Comparison of ENCODE assay signal across 19 cellular contexts in the genomic region with DNA sequence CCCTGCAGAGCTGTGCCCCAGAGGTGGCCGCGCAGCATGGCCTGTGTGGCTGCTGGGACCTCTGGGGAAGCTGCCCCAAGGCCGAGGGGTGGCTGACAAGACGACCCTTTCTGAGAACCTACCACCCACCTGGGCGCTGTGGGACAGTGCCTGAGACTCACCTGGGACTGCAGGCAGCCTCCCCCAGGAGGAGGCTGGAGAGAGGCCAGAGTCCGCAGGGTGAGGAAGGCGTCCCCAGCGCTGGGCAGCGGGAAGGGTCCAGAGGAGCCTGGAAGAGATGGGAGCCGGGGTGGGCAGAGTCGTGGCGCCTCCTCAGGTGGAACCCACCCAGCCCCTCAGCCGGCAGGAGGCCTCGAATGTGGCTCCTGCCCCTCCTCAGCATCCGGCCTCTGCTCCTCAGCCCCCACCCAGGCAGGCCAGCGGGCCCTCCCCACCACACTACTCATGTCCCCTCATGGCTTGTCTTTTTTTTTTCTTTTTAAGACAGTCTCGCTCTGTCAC. TPM values are rescaled to one million over a fixed set of nuclear protein-coding genes. Genes with fewer than 3 reads are reported as not detected.
DNase-seq lines count a peak whose midpoint lies in the region; ATAC-seq and TF ChIP-seq lines count a peak whose summit lies in the region.
"Had no signal": no experiment of that assay in that cellular context is flagged by ENCODE, and none has a peak within 500 bp of the region (broad histone marks: within the 10 kb centered on the region; RNA-seq: fewer than 3 reads in every experiment).

No MANE protein-coding gene starts in this region.

- no peak for ATAC-seq in PC-3
- ATAC-seq in esophagus mucosa = peak; percentile 11
- no peak for ATAC-seq in stimulated activated effector memory CD8-positive, alpha-beta T cell treated with anti-CD3 and anti-CD28 coated beads, Interleukin-12 subunit alpha, Interleukin-12 subunit beta, amount 100 ng/mL, for 72 hours

- CTCF ChIA-PET in activated naive CD4-positive, alpha-beta T cell treated with anti-CD3 and anti-CD28 coated beads for 36 hours (lab: Charles Lee) = interaction anchor here (0.7 kb wide), 1 partner anchor 210 kb away, joined by 5 read pairs; no protein-coding TSS in a partner anchor
- CTCF ChIA-PET in PC-3 (lab: Charles Lee) (no interaction called here), mammary epithelial cell (lab: Charles Lee; ENCODE audit: low non-redundant PET) (no interaction called here)

- dilution Hi-C loops in mammary epithelial cell (cut with HindIII; ENCODE audit: low sequenced_read_pairs) = no loop called here

- DNase-seq in activated naive CD4-positive, alpha-beta T cell treated with anti-CD3 and anti-CD28 coated beads for 36 hours = no peak
- DNase-seq in activated naive CD4-positive, alpha-beta T cell treated with anti-CD3 and anti-CD28 coated beads, Interleukin-2, amount 50 U/mL, for 16 hours = no peak
- DNase-seq in PC-3 (no peak), mammary epithelial cell (no peak), T-helper 1 cell (no peak)
- no peak for DNase-seq in stimulated activated effector memory CD8-positive, alpha-beta T cell treated with anti-CD3 and anti-CD28 coated beads, Interleukin-12 subunit alpha, Interleukin-12 subunit beta, amount 100 ng/mL, for 72 hours (ENCODE audit: low spot score in 2 of 2)
- DNase-seq: DMS53, GDM1, GOT3, NCI-H1694 treated with DMSO at 0.1 percent for 48 hours, NCI-H2081 treated with DMSO at 0.1 percent for 48 hours, NCI-H2171 treated with DMSO at 0.1 percent for 48 hours, NCI-H524 treated with DMSO at 0.1 percent for 48 hours, NCI-H82, SHP77 had no signal

- no peaks in the 10 kb centered on the region for H3F3A ChIP-seq in PC-3 (ENCODE audit: low read length, unreplicated experiment)

- no peak overlapping the region for H3K27ac ChIP-seq in PC-3 (ENCODE audit: low read length)
- H3K27ac ChIP-seq in mammary epithelial cell (ENCODE audit: insufficient read depth, low read depth, low read length) = no peak overlapping the region
- H3K27ac ChIP-seq: A549 had no signal

- 0 out of 2 replicates have a peak, but pooled peaks have one; percentile 4 for TF ChIP-seq CTCF in PC-3 (conservative IDR thresholded peaks at IDR 0.05; ENCODE audit: low read depth, low read length)
- no peak for TF ChIP-seq CTCF in mammary epithelial cell (conservative IDR thresholded peaks at IDR 0.05 in 1 of 2, IDR thresholded peaks at IDR 0.05 in 1 of 2; ENCODE audit: extremely low read depth in 1 of 2, insufficient read depth in 1 of 2, low read depth in 1 of 2, low read length in 2 of 2)

- H3K36me3 Mint-ChIP-seq in activated naive CD4-positive, alpha-beta T cell treated with anti-CD3 and anti-CD28 coated beads for 36 hours (ENCODE audit: low read depth) = peaks cover 19% of the 10 kb centered on the region
- H3K36me3 Mint-ChIP-seq in stimulated activated effector memory CD8-positive, alpha-beta T cell treated with anti-CD3 and anti-CD28 coated beads, Interleukin-12 subunit alpha, Interleukin-12 subunit beta, amount 100 ng/mL, for 72 hours = peaks cover 100% of the 10 kb centered on the region
- H3K36me3 Mint-ChIP-seq: CD14-positive monocyte had no signal

- H3K9ac ChIP-seq in PC-3 (ENCODE audit: low read length) = no peak overlapping the region
- H3K9ac ChIP-seq in mammary epithelial cell (ENCODE audit: insufficient read depth, low read length) = no peak overlapping the region

- no TSS peak for BruUV-seq in PC-3 (replicated peaks; lab: Mats Ljungman, UMichigan)
- no TSS peak for BruUV-seq in mammary epithelial cell (replicated peaks; lab: Mats Ljungman, UMichigan)

- no peak overlapping the region for H3K4me2 ChIP-seq in PC-3 (ENCODE audit: low read length)
- H3K4me2 ChIP-seq in mammary epithelial cell (ENCODE audit: insufficient read depth, low read depth, low read length) = no peak overlapping the region
- H3K4me2 ChIP-seq: A549 had no signal

- H2AFZ ChIP-seq in PC-3 (ENCODE audit: low read length) (no peak overlapping the region), mammary epithelial cell (ENCODE audit: low read depth, low read length) (no peak overlapping the region)

- H3K79me2 ChIP-seq in PC-3 (ENCODE audit: low read length) = no peaks in the 10 kb centered on the region
- no peaks in the 10 kb centered on the region for H3K79me2 ChIP-seq in mammary epithelial cell (ENCODE audit: insufficient read depth, low read length)

- no peaks in the 10 kb centered on the region for H3K4me1 ChIP-seq in PC-3 (ENCODE audit: insufficient read depth, low read length)
- H3K4me1 ChIP-seq in mammary epithelial cell (ENCODE audit: insufficient read depth, low read length) = no peaks in the 10 kb centered on the region
- H3K4me1 ChIP-seq: A549 had no signal

- H3K9me3 Mint-ChIP-seq in activated naive CD4-positive, alpha-beta T cell treated with anti-CD3 and anti-CD28 coated beads for 36 hours = no peaks in the 10 kb centered on the region
- H3K9me3 Mint-ChIP-seq in stimulated activated effector memory CD8-positive, alpha-beta T cell treated with anti-CD3 and anti-CD28 coated beads, Interleukin-12 subunit alpha, Interleukin-12 subunit beta, amount 100 ng/mL, for 72 hours = no peaks in the 10 kb centered on the region

- no peaks in the 10 kb centered on the region for H3K27me3 ChIP-seq in PC-3 (ENCODE audit: low read length)
- H3K27me3 ChIP-seq in mammary epithelial cell (ENCODE audit: insufficient read depth, low read length) = no peaks in the 10 kb centered on the region

- WGBS in mammary epithelial cell (ENCODE audit: low coverage, missing lambda C conversion rate) = 82% methylated on average over 4 of the region's 17 CpGs

- H3K9me3 ChIP-seq in PC-3 (ENCODE audit: low read length) = no peaks in the 10 kb centered on the region
- no peaks in the 10 kb centered on the region for H3K9me3 ChIP-seq in mammary epithelial cell (replicated peaks; ENCODE audit: insufficient read depth, low read length)
- H3K9me3 ChIP-seq: A549 had no signal

- POLR2A ChIA-PET in PC-3 (lab: Charles Lee; ENCODE audit: unreplicated experiment) = no interaction called here

- H3K9me2 ChIP-seq in PC-3 (replicated peaks; ENCODE audit: low read length) = no peaks in the 10 kb centered on the region

- peak overlapping the region; percentile 50 for H3K27ac Mint-ChIP-seq in activated naive CD4-positive, alpha-beta T cell treated with anti-CD3 and anti-CD28 coated beads for 36 hours
- H3K27ac Mint-ChIP-seq in stimulated activated effector memory CD8-positive, alpha-beta T cell treated with anti-CD3 and anti-CD28 coated beads, Interleukin-12 subunit alpha, Interleukin-12 subunit beta, amount 100 ng/mL, for 72 hours = peak overlapping the region; percentile 86
- H3K27ac Mint-ChIP-seq: B cell had no signal

- H4K20me1 ChIP-seq in PC-3 (ENCODE audit: low read length) (no peaks in the 10 kb centered on the region), mammary epithelial cell (ENCODE audit: insufficient read depth, low read length) (no peaks in the 10 kb centered on the region)

- no peak overlapping the region for H3K4me3 ChIP-seq in PC-3 (ENCODE audit: low read length)
- H3K4me3 ChIP-seq in mammary epithelial cell (replicated peaks in 1 of 3; ENCODE audit: insufficient read depth in 1 of 3, low read depth in 2 of 3, low read length in 3 of 3) = no peak overlapping the region
- H3K4me3 ChIP-seq: A549 had no signal

- in situ Hi-C loops in mammary epithelial cell (cut with MboI; ENCODE audit: low sequenced_read_pairs in 2 of 2) = no loop called here

- H3K4me3 Mint-ChIP-seq in activated naive CD4-positive, alpha-beta T cell treated with anti-CD3 and anti-CD28 coated beads for 36 hours = no peak overlapping the region
- H3K4me3 Mint-ChIP-seq in stimulated activated effector memory CD8-positive, alpha-beta T cell treated with anti-CD3 and anti-CD28 coated beads, Interleukin-12 subunit alpha, Interleukin-12 subunit beta, amount 100 ng/mL, for 72 hours = no peak overlapping the region
- H3K4me3 Mint-ChIP-seq: B cell, CD14-positive monocyte had no signal

- peaks cover 21% of the 10 kb centered on the region for H3K4me1 Mint-ChIP-seq in activated naive CD4-positive, alpha-beta T cell treated with anti-CD3 and anti-CD28 coated beads for 36 hours (ENCODE audit: low read depth)
- H3K4me1 Mint-ChIP-seq in stimulated activated effector memory CD8-positive, alpha-beta T cell treated with anti-CD3 and anti-CD28 coated beads, Interleukin-12 subunit alpha, Interleukin-12 subunit beta, amount 100 ng/mL, for 72 hours = peaks cover 14% of the 10 kb centered on the region
- H3K4me1 Mint-ChIP-seq: B cell had no signal

- H3K36me3 ChIP-seq in PC-3 (ENCODE audit: low read depth, low read length) (peaks cover 6% of the 10 kb centered on the region; the same call in 1 of the 2 replicates), mammary epithelial cell (ENCODE audit: insufficient read depth, low read length) (no peaks in the 10 kb centered on the region)

- no peaks in the 10 kb centered on the region for H3K27me3 Mint-ChIP-seq in activated naive CD4-positive, alpha-beta T cell treated with anti-CD3 and anti-CD28 coated beads for 36 hours (ENCODE audit: low read depth)
- H3K27me3 Mint-ChIP-seq: B cell had no signal

- intact Hi-C loops in activated naive CD4-positive, alpha-beta T cell treated with anti-CD3 and anti-CD28 coated beads for 36 hours (cut with micrococcal nuclease) = loop anchor here (1.0 to 2.0 kb wide), 3 partner anchors 55 to 80 kb away; a partner anchor contains a TSS
- intact Hi-C loops in PC-3 (cut with micrococcal nuclease) = no loop called here
- intact Hi-C loops in mammary epithelial cell (cut with micrococcal nuclease) = no loop called here

RNA-seq across cellular contexts. Expression of a gene that starts 25.3 kb away (rescaled TPM):
- under 1 TPM; 0.14 to 0.22 TPM for total RNA-seq in activated naive CD4-positive, alpha-beta T cell treated with anti-CD3 and anti-CD28 coated beads for 36 hours
- 2.0 and 2.5 TPM in 2 replicates for total RNA-seq in PC-3 (2014; rRNA removed)
- total RNA-seq in esophagus mucosa = not detected
- total RNA-seq in mammary epithelial cell = 1 to 10 TPM in 1 of 2 donors, under 1 TPM in 1; 0.67 to 1.1 TPM
- polyA plus RNA-seq in mammary epithelial cell = 0.12 TPM
- 0.36 TPM for polyA minus RNA-seq in mammary epithelial cell
- polyA plus RNA-seq: CD14-positive monocyte had no signal

RNA-seq across cellular contexts. Expression of a gene that starts 34.7 kb away (rescaled TPM):
- total RNA-seq in activated naive CD4-positive, alpha-beta T cell treated with anti-CD3 and anti-CD28 coated beads for 36 hours = 1 to 10 TPM; 6.5 to 7.2 TPM
- total RNA-seq in PC-3 (2014; rRNA removed) (6.5 and 8.1 TPM in 2 replicates), esophagus mucosa (1.00 TPM), mammary epithelial cell (1 to 10 TPM in 1 of 2 donors, under 1 TPM in 1; 0.17 to 4.1 TPM)
- polyA plus RNA-seq in mammary epithelial cell = 0.68 TPM
- polyA minus RNA-seq in mammary epithelial cell = 0.16 TPM
- polyA plus RNA-seq: CD14-positive monocyte had no signal

RNA-seq across cellular contexts. Expression of a gene that starts 47.4 kb away (rescaled TPM):
- 100 to 1,000 TPM; 351 to 376 TPM for total RNA-seq in activated naive CD4-positive, alpha-beta T cell treated with anti-CD3 and anti-CD28 coated beads for 36 hours
- total RNA-seq in PC-3 (2014; rRNA removed) (380 and 481 TPM in 2 replicates), esophagus mucosa (314 TPM), mammary epithelial cell (100 to 1,000 TPM; 136 to 221 TPM)
- polyA plus RNA-seq in mammary epithelial cell = 444 TPM
- polyA minus RNA-seq in mammary epithelial cell = 141 TPM

RNA-seq across cellular contexts. Expression of a gene that starts 48.0 kb away (rescaled TPM):
- 1 to 10 TPM; 4.5 TPM for total RNA-seq in activated naive CD4-positive, alpha-beta T cell treated with anti-CD3 and anti-CD28 coated beads for 36 hours
- total RNA-seq in PC-3 (2014; rRNA removed) = 4.5 and 4.9 TPM in 2 replicates
- total RNA-seq in esophagus mucosa = 1.4 TPM
- total RNA-seq in mammary epithelial cell = 1 to 10 TPM; 2.7 to 2.8 TPM
- 0.88 TPM for polyA plus RNA-seq in mammary epithelial cell
- polyA minus RNA-seq in mammary epithelial cell = not detected

RNA-seq across cellular contexts. Expression of a gene that starts 55.1 kb away (rescaled TPM):
- 10 to 100 TPM; 13.5 to 17.5 TPM for total RNA-seq in activated naive CD4-positive, alpha-beta T cell treated with anti-CD3 and anti-CD28 coated beads for 36 hours
- total RNA-seq in PC-3 (2014; rRNA removed) (6.9 TPM in 2 replicates), esophagus mucosa (0.20 TPM), mammary epithelial cell (1 to 10 TPM; 1.2 to 5.2 TPM)
- 2.2 TPM for polyA plus RNA-seq in mammary epithelial cell
- 2.3 TPM for polyA minus RNA-seq in mammary epithelial cell
- polyA plus RNA-seq: CD14-positive monocyte had no signal
